9 cellular contexts compared by ENCODE assay signal in the genomic region with DNA sequence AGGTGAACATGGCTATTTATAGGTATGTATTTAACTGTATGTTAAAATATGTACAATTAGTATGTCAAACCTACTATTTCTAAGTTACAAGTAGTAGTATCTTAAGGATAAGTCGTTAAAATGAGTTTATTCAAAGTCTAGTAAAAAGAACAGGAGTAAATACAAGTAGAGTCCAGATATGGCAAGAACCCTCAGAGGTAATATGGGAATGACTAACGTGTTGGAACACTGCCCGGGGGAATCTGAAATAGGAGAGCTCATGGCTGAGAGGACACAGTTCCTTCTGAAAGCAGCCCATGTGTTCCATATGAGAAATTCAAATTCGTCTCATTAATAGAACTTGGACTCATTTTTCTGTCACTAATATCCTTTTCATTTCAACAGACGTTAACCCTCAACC.
A peak's percentile ranks its signal among the peaks of the same experiment; 100 is the strongest.
DNase-seq lines count a peak whose midpoint lies in the region; ATAC-seq and TF ChIP-seq lines count a peak whose summit lies in the region.
"Had no signal": no experiment of that assay in that cellular context is flagged by ENCODE, and none has a peak within 500 bp of the region (broad histone marks: within the 10 kb centered on the region; RNA-seq: fewer than 3 reads in every experiment).

No MANE protein-coding gene starts in this region.

- H2BK15ac ChIP-seq in mesenchymal stem cell (ENCODE audit: low read depth, poor library complexity, severe bottlenecking) = no peak overlapping the region

- ATAC-seq in GM21390 (IDR thresholded peaks at IDR 0.05; ENCODE audit: unreplicated experiment) = no peak

- H3K14ac ChIP-seq in mesenchymal stem cell (ENCODE audit: low read length in 2 of 2) = no peak overlapping the region

- H3K4me1 ChIP-seq in esophagus muscularis mucosa = peaks cover 6 to 28% (median 19%) of the 10 kb centered on the region in 4 donors
- H3K4me1 ChIP-seq in mesenchymal stem cell (ENCODE audit: control insufficient read depth, insufficient read depth, low read depth, low read length) = peaks cover 7% of the 10 kb centered on the region

- H3K36me3 Mint-ChIP-seq in glutamatergic neuron (ENCODE audit: unreplicated experiment) = peaks cover 13% of the 10 kb centered on the region

- H4K91ac ChIP-seq in mesenchymal stem cell (ENCODE audit: low read length) = no peak overlapping the region

- H3K36me3 ChIP-seq in esophagus muscularis mucosa (no peaks in the 10 kb centered on the region), mesenchymal stem cell (ENCODE audit: control insufficient read depth in 1 of 2, insufficient read depth in 2 of 2, low read depth in 1 of 2, low read length in 2 of 2) (peaks cover 0 to 3% of the 10 kb centered on the region in 2 experiments)

- peaks cover 2% of the 10 kb centered on the region for H3K79me1 ChIP-seq in mesenchymal stem cell (replicated peaks; ENCODE audit: low read length, poor library complexity, severe bottlenecking)

- peaks cover 6% of the 10 kb centered on the region for H3K4me1 Mint-ChIP-seq in glutamatergic neuron (ENCODE audit: low read depth, unreplicated experiment)

- no peak overlapping the region for H2AFZ ChIP-seq in mesenchymal stem cell (ENCODE audit: low read depth, low read length)

- no peak overlapping the region for H4K8ac ChIP-seq in mesenchymal stem cell (ENCODE audit: low read length)

- intact Hi-C loops in esophagus muscularis mucosa (cut with DNase I) = no loop called here

- peaks cover 10% of the 10 kb centered on the region for H3K9me3 Mint-ChIP-seq in glutamatergic neuron (ENCODE audit: unreplicated experiment)

- H3K4me2 ChIP-seq in mesenchymal stem cell (ENCODE audit: low read length, poor library complexity, severe bottlenecking) = no peak overlapping the region

- no peak overlapping the region for H3K9ac ChIP-seq in mesenchymal stem cell (ENCODE audit: low read length)

- TF ChIP-seq CTCF in esophagus muscularis mucosa (IDR thresholded peaks at IDR 0.05) (no peak), glutamatergic neuron (IDR thresholded peaks at IDR 0.05; ENCODE audit: partially characterized antibody, unreplicated experiment) (no peak)

- H3K4ac ChIP-seq in mesenchymal stem cell (ENCODE audit: low read depth in 1 of 2, low read length in 2 of 2) = no peak overlapping the region

- H3K27me3 ChIP-seq in esophagus muscularis mucosa = no peaks in the 10 kb centered on the region
- H3K27me3 ChIP-seq in mesenchymal stem cell (ENCODE audit: control insufficient read depth in 1 of 2, insufficient read depth in 1 of 2, low read length in 2 of 2) = peaks cover 0 to 5% of the 10 kb centered on the region in 2 experiments

- peaks cover 5% of the 10 kb centered on the region for H3K27me3 Mint-ChIP-seq in glutamatergic neuron (ENCODE audit: unreplicated experiment)

- no peak overlapping the region for H3K4me3 Mint-ChIP-seq in glutamatergic neuron (ENCODE audit: unreplicated experiment)

- no peak for TF ChIP-seq POLR2A in esophagus muscularis mucosa (IDR thresholded peaks at IDR 0.05; ENCODE audit: low read depth)

- no peak overlapping the region for H2AK5ac ChIP-seq in mesenchymal stem cell (ENCODE audit: low read length, severe bottlenecking)

- no peak overlapping the region for H2BK12ac ChIP-seq in mesenchymal stem cell (ENCODE audit: low read length in 2 of 2)

- no peak overlapping the region for H3K27ac Mint-ChIP-seq in glutamatergic neuron (ENCODE audit: unreplicated experiment)

- TF ChIP-seq EP300 in esophagus muscularis mucosa (IDR thresholded peaks at IDR 0.05) = no peak

- WGBS in esophagus muscularis mucosa = 16% methylated on average over 5 of the region's 5 CpGs
- 49% methylated on average over 4 of the region's 5 CpGs for WGBS in mesenchymal stem cell

- no peak overlapping the region for H3K23ac ChIP-seq in mesenchymal stem cell (ENCODE audit: low read length in 2 of 2)

- no peak overlapping the region for H2BK120ac ChIP-seq in mesenchymal stem cell (ENCODE audit: low read depth, low read length)

- DNase-seq in EL = peak; percentile 14
- DNase-seq in NCI-H524 treated with DMSO at 0.1 percent for 48 hours (lab: John Stamatoyannopoulos, UW) = peak; percentile 82
- no peak for DNase-seq in esophagus muscularis mucosa (ENCODE audit: extremely low spot score)
- DNase-seq in renal cortical epithelial cell (ENCODE audit: low read depth) = peak; percentile 93
- DNase-seq in mesenchymal stem cell = no peak
- no peak for DNase-seq in NCI-H2227 treated with DMSO at 0.1 percent for 48 hours (lab: John Stamatoyannopoulos, UW)
- DNase-seq in glutamatergic neuron = no peak
- DNase-seq: stimulated activated CD4-positive, alpha-beta T cell treated with anti-CD3 and anti-CD28 coated beads, Interleukin-4, amount 100 ng/mL, for 1 hour had no signal

- H3K4me3 ChIP-seq in esophagus muscularis mucosa = no peak overlapping the region
- H3K4me3 ChIP-seq in mesenchymal stem cell (ENCODE audit: insufficient read depth in 1 of 2, low read depth in 1 of 2, low read length in 2 of 2) = no peak overlapping the region

- H3K27ac ChIP-seq in esophagus muscularis mucosa (replicated peaks in 1 of 4) = peak overlapping the region in 3 of 4 donors; percentile 16 to 60 (median 19)
- no peak overlapping the region for H3K27ac ChIP-seq in mesenchymal stem cell (ENCODE audit: low read length, poor library complexity, severe bottlenecking)

- H3K9me3 ChIP-seq in esophagus muscularis mucosa (no peaks in the 10 kb centered on the region), mesenchymal stem cell (ENCODE audit: control insufficient read depth, low read length) (no peaks in the 10 kb centered on the region)

- no peak overlapping the region for H2BK5ac ChIP-seq in mesenchymal stem cell (ENCODE audit: low read depth, low read length, poor library complexity, severe bottlenecking)

- no peak overlapping the region for H3K18ac ChIP-seq in mesenchymal stem cell (ENCODE audit: low read depth in 1 of 2, low read length in 2 of 2)

Comparison
In these comparisons a context has a peak if more than half of its experiments do, and no peak if none do; other contexts are left out.
1. DNase-seq: peak in EL (single experiment), NCI-H524 treated with DMSO at 0.1 percent for 48 hours (single experiment) and renal cortical epithelial cell (single experiment); none in esophagus muscularis mucosa (single experiment), mesenchymal stem cell (single experiment), NCI-H2227 treated with DMSO at 0.1 percent for 48 hours (single experiment) and glutamatergic neuron (single experiment).